9 cellular contexts compared by ENCODE assay signal in the genomic region with DNA sequence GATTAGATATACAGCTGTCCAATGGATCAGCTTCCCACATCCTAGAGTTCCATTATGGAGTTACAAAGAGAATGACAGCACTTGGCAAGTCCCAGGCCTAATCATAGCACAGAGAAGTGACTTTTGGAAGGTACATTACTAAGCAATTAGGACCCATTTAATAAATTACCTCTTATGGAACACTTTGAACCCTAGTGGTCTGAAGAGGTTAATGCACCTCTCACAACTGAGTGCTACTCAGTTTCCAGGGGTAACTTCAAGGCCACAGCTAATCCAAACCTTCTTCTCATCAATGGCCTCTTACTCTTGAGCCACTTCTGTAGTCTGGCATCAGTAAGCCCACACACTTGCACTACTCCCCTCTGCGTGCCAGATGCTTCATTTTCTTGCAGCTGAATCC. TPM values are rescaled to one million over a fixed set of nuclear protein-coding genes. Genes with fewer than 3 reads are reported as not detected.
DNase-seq lines count a peak whose midpoint lies in the region; ATAC-seq, FAIRE-seq and TF ChIP-seq lines count a peak whose summit lies in the region.
"Had no signal": no experiment of that assay in that cellular context is flagged by ENCODE, and none has a peak within 500 bp of the region (broad histone marks: within the 10 kb centered on the region; RNA-seq: fewer than 3 reads in every experiment).

No MANE protein-coding gene starts in this region.

- CTCF ChIA-PET in mammary epithelial cell (lab: Charles Lee; ENCODE audit: low non-redundant PET), result interaction anchor here (0.6 kb wide), 1 partner anchor 251 kb away, joined by 3 read pairs; no protein-coding TSS in a partner anchor

- no peak overlapping the region for H3K27ac ChIP-seq in mammary epithelial cell (ENCODE audit: insufficient read depth, low read depth, low read length)
- H3K27ac ChIP-seq: parathyroid adenoma had no signal

- peaks cover 2 to 11% of the 10 kb centered on the region in 2 donors for H3K27me3 Mint-ChIP-seq in natural killer cell (ENCODE audit: low read depth in 2 of 2)

- H3K9ac ChIP-seq in mammary epithelial cell (ENCODE audit: insufficient read depth, low read length), result no peak overlapping the region
- H3K9ac ChIP-seq: parathyroid adenoma had no signal

- H3K27me3 ChIP-seq in mammary epithelial cell (ENCODE audit: insufficient read depth, low read length), result peaks cover 4% of the 10 kb centered on the region

- peaks cover 0 to 3% of the 10 kb centered on the region in 2 donors for H3K9me3 Mint-ChIP-seq in natural killer cell

- no peaks in the 10 kb centered on the region for H3K36me3 ChIP-seq in mammary epithelial cell (ENCODE audit: insufficient read depth, low read length)

- H4K20me1 ChIP-seq in mammary epithelial cell (ENCODE audit: insufficient read depth, low read length), result no peaks in the 10 kb centered on the region

- H3K4me3 ChIP-seq in mammary epithelial cell (replicated peaks in 1 of 3; ENCODE audit: insufficient read depth in 1 of 3, low read depth in 2 of 3, low read length in 3 of 3), result no peak overlapping the region

- H3K4me1 ChIP-seq in mammary epithelial cell (ENCODE audit: insufficient read depth, low read length), result no peaks in the 10 kb centered on the region
- H3K4me1 ChIP-seq: parathyroid adenoma had no signal

- H3K4me3 Mint-ChIP-seq in natural killer cell, result no peak overlapping the region

- dilution Hi-C loops in mammary epithelial cell (cut with HindIII; ENCODE audit: low sequenced_read_pairs), result no loop called here

- DNase-seq in AML-193 (lab: John Stamatoyannopoulos, UW), result peak; percentile 1 to 18
- peak; percentile 8 for DNase-seq in GM19239 (ENCODE audit: insufficient read length, low spot score)
- DNase-seq in HuH-7 (ENCODE audit: low spot score), result peak; percentile 4
- DNase-seq in mammary epithelial cell, result peak; percentile 9
- no peak for DNase-seq in activated gamma-delta T cell (lab: John Stamatoyannopoulos, UW)
- DNase-seq in urothelium cell line (ENCODE audit: low spot score), result no peak
- no peak for DNase-seq in natural killer cell
- DNase-seq in NOMO-1 treated with dmso at 0.1 percent for 144 hours (lab: John Stamatoyannopoulos, UW; ENCODE audit: unreplicated experiment), result no peak

- WGBS in mammary epithelial cell (ENCODE audit: low coverage, missing lambda C conversion rate), result 86% methylated on average over 1 of the region's 1 CpG

- in situ Hi-C loops in mammary epithelial cell (cut with MboI; ENCODE audit: low sequenced_read_pairs in 2 of 2), result loop anchor here (10.0 to 25.0 kb wide), 3 partner anchors 250 to 752 kb away; no protein-coding TSS in a partner anchor

- no peak for ATAC-seq in natural killer cell

- H3K27ac Mint-ChIP-seq in natural killer cell, result no peak overlapping the region

- intact Hi-C loops in mammary epithelial cell (cut with micrococcal nuclease) (loop anchor here (2.0 to 10.0 kb wide), 3 partner anchors 490 to 1380 kb away; no protein-coding TSS in a partner anchor), natural killer cell (cut with micrococcal nuclease) (no loop called here)

- no peaks in the 10 kb centered on the region for H3K36me3 Mint-ChIP-seq in natural killer cell

- no TSS peak for BruUV-seq in mammary epithelial cell (replicated peaks; lab: Mats Ljungman, UMichigan)

- FAIRE-seq in GM19239 (lab: Jason Lieb, UNC), result no peak
- FAIRE-seq in urothelium cell line (lab: Jason Lieb, UNC), result no peak

- no peak overlapping the region for H3K4me2 ChIP-seq in mammary epithelial cell (ENCODE audit: insufficient read depth, low read depth, low read length)

- TF ChIP-seq CTCF in mammary epithelial cell (conservative IDR thresholded peaks at IDR 0.05 in 1 of 2, IDR thresholded peaks at IDR 0.05 in 1 of 2; ENCODE audit: extremely low read depth in 1 of 2, insufficient read depth in 1 of 2, low read depth in 1 of 2, low read length in 2 of 2) (peak; percentile 44 to 58), natural killer cell (IDR thresholded peaks at IDR 0.05) (no peak)

- H3K9me3 ChIP-seq in mammary epithelial cell (replicated peaks; ENCODE audit: insufficient read depth, low read length), result no peaks in the 10 kb centered on the region

- no peaks in the 10 kb centered on the region for H3K4me1 Mint-ChIP-seq in natural killer cell

- H2AFZ ChIP-seq in mammary epithelial cell (ENCODE audit: low read depth, low read length), result no peak overlapping the region
- H2AFZ ChIP-seq: parathyroid adenoma had no signal

- H3K79me2 ChIP-seq in mammary epithelial cell (ENCODE audit: insufficient read depth, low read length), result no peaks in the 10 kb centered on the region
- H3K79me2 ChIP-seq: parathyroid adenoma had no signal

RNA-seq across cellular contexts. Expression of a gene that starts 34.9 kb away (rescaled TPM):
- 1 to 10 TPM; 6.7 to 8.4 TPM for total RNA-seq in mammary epithelial cell
- polyA plus RNA-seq in mammary epithelial cell, result 8.4 TPM
- polyA minus RNA-seq in mammary epithelial cell, result 1.3 TPM
- total RNA-seq in natural killer cell, result under 1 TPM in 1 of 3 donors, not detected in 2; 0.35 TPM

Comparison
In these comparisons a context has a peak if more than half of its experiments do, and no peak if none do; other contexts are left out.
1. DNase-seq: peak in AML-193 (2 of 2), GM19239 (single experiment), HuH-7 (single experiment) and mammary epithelial cell (single experiment); none in activated gamma-delta T cell (single experiment), urothelium cell line (single experiment), natural killer cell (single experiment) and NOMO-1 treated with dmso at 0.1 percent for 144 hours (single experiment).
2. RNA of a gene that starts 34.9 kb away (total RNA-seq): 6.7 to 8.4 TPM in mammary epithelial cell; 0.35 TPM in natural killer cell; every median in the first group is over 4 times any median in the second.